ENCODE assay signal across 1 cellular context in genomic region chr20:57048027-57048869, GRCh38.
TF ChIP-seq lines count a peak whose summit lies in the region.

No MANE protein-coding gene starts in this region.

TF ChIP-seq in WTC11, 78 proteins besides CTCF, POLR2A, EP300 and RAD21 (continued from another document):
- TF ChIP-seq AR (CRISPR knock-in tag; IDR thresholded peaks at IDR 0.05) (no peak), NFE2L1 (CRISPR knock-in tag; IDR thresholded peaks at IDR 0.05) (no peak)
